Comparison of ENCODE assay signal across 8 cellular contexts in the genomic region with DNA sequence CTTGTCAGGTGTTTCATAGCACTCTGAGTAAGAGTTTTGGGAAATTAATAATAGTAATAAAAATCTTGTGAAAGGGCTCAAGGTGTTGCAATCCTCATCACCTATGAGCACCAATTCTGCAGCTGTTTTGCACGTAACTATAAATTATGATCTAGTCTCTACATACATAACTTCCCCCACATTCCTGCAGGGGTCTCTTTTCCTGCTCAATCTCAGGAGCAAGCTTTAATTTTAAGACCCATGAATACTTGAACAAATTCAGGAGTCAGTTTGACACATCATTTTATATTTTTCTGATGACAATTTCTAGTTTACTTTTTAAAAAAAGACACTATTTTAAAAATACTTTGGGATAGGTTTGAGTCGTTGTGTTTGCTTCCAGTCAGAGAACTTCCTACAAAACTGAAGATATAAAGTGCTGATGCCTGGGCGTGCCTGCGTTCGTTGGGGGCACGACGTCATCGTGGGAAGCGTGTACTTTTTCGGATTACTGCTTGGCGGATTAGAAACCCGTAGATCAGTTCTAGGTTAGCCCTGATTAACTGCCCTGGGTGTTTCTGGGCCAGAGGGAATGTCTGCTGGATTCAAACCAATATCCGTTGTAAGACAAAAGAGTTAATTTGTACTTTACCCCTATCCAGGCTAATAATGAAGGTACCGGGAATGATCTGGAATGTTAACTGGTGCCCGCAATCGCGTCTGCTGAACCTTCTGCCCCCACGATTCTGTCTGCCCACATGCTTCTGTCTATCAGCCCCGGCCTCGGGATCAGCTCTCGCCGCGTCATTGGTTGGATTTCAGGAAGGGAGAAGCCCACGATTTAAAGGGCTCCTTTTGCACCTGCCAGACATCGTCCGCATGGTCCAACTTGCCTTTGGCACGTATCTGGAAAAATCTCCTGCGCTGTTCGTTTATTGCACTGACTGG. TPM values are rescaled to one million over a fixed set of nuclear protein-coding genes. Genes with fewer than 3 reads are reported as not detected.
DNase-seq lines count a peak whose midpoint lies in the region; ATAC-seq and TF ChIP-seq lines count a peak whose summit lies in the region.

No MANE protein-coding gene starts in this region.

- no peaks in the 10 kb centered on the region for H3K9me3 Mint-ChIP-seq in HFFc6
- H3K9me3 Mint-ChIP-seq in stimulated activated naive B cell treated with anti-CD40 and anti-IgM and Interleukin-4, amounts not matched to agents 10 μg/mL and 1 μg/mL and 100 μg/mL, for 72 hours, result peaks cover 0 to 2% of the 10 kb centered on the region in 2 donors

- H3K9me3 ChIP-seq in endocrine pancreas (ENCODE audit: control insufficient read depth, low read length), result no peaks in the 10 kb centered on the region

- peak; percentile 70 for TF ChIP-seq CTCF in HFFc6 (IDR thresholded peaks at IDR 0.05)

- H3K4me3 Mint-ChIP-seq in HFFc6, result peak overlapping the region; percentile 92
- H3K4me3 Mint-ChIP-seq in stimulated activated naive B cell treated with anti-CD40 and anti-IgM and Interleukin-4, amounts not matched to agents 10 μg/mL and 1 μg/mL and 100 μg/mL, for 72 hours, result peak overlapping the region; percentile 84 to 99

- ATAC-seq in stimulated activated naive B cell treated with anti-CD40 and anti-IgM and Interleukin-4, amounts not matched to agents 10 μg/mL and 1 μg/mL and 100 μg/mL, for 72 hours (replicated peaks), result no peak
- no peak for ATAC-seq in GM21825 (IDR thresholded peaks at IDR 0.05; ENCODE audit: unreplicated experiment)

- no peaks in the 10 kb centered on the region for H3K4me1 ChIP-seq in endocrine pancreas (ENCODE audit: control insufficient read depth, insufficient read depth, low read length)

- H3K27me3 Mint-ChIP-seq in HFFc6 (ENCODE audit: insufficient read depth), result peaks cover 2% of the 10 kb centered on the region
- no peaks in the 10 kb centered on the region for H3K27me3 Mint-ChIP-seq in stimulated activated naive B cell treated with anti-CD40 and anti-IgM and Interleukin-4, amounts not matched to agents 10 μg/mL and 1 μg/mL and 100 μg/mL, for 72 hours

- no peaks in the 10 kb centered on the region for H3K27me3 ChIP-seq in endocrine pancreas (ENCODE audit: control insufficient read depth, insufficient read depth, low read length)

- H3K27ac Mint-ChIP-seq in HFFc6, result peak overlapping the region; percentile 74
- H3K27ac Mint-ChIP-seq in stimulated activated naive B cell treated with anti-CD40 and anti-IgM and Interleukin-4, amounts not matched to agents 10 μg/mL and 1 μg/mL and 100 μg/mL, for 72 hours, result peak overlapping the region; percentile 100

- DNase-seq in COR-L47 (lab: John Stamatoyannopoulos, UW) (peak; percentile 84), HFFc6 (peak; percentile 4), NCI-H446 treated with DMSO at 0.1 percent for 48 hours (lab: John Stamatoyannopoulos, UW) (peak; percentile 89), midbrain (lab: John Stamatoyannopoulos, UW) (peak; percentile 5)
- DNase-seq in activated CD4-positive, alpha-beta T cell treated with anti-CD3 and anti-CD28 coated beads for 48 hours, result peak; percentile 61
- peak; percentile 6 for DNase-seq in stimulated activated naive B cell treated with anti-CD40 and anti-IgM and Interleukin-4, amounts not matched to agents 10 μg/mL and 1 μg/mL and 100 μg/mL, for 72 hours

- peaks cover 5% of the 10 kb centered on the region; the same call in 1 of the 2 replicates for H3K36me3 Mint-ChIP-seq in HFFc6 (ENCODE audit: low read depth)
- peaks cover 4 to 8% of the 10 kb centered on the region in 2 donors for H3K36me3 Mint-ChIP-seq in stimulated activated naive B cell treated with anti-CD40 and anti-IgM and Interleukin-4, amounts not matched to agents 10 μg/mL and 1 μg/mL and 100 μg/mL, for 72 hours

- H3K4me1 Mint-ChIP-seq in HFFc6 (ENCODE audit: low read depth), result peaks cover 18% of the 10 kb centered on the region
- H3K4me1 Mint-ChIP-seq in stimulated activated naive B cell treated with anti-CD40 and anti-IgM and Interleukin-4, amounts not matched to agents 10 μg/mL and 1 μg/mL and 100 μg/mL, for 72 hours, result peaks cover 4 to 16% of the 10 kb centered on the region in 2 donors

- no peaks in the 10 kb centered on the region for H3K36me3 ChIP-seq in endocrine pancreas (ENCODE audit: control insufficient read depth, insufficient read depth, low read length)

- H3K4me3 ChIP-seq in endocrine pancreas (ENCODE audit: control insufficient read depth, insufficient read depth, low read length), result peak overlapping the region; percentile 73

- H3K9ac ChIP-seq in endocrine pancreas (ENCODE audit: control insufficient read depth, insufficient read depth, low read length), result no peak overlapping the region

RNA-seq across cellular contexts. Expression of gene E2F3, which starts 0.9 kb away (rescaled TPM):
- 10 to 100 TPM; 16.3 to 18.5 (median 17.3) TPM for total RNA-seq in HFFc6 (2021; fragmentation: NEBNext Ultra II Directional; extraction: Animal tissue kit (Norgen Biotek cat#: 25700))

Comparison
In these comparisons a context has a peak if more than half of its experiments do, and no peak if none do; other contexts are left out.
1. DNase-seq: peak in every context shown above with its lines; median percentile 89 in NCI-H446 treated with DMSO at 0.1 percent for 48 hours; 84 in COR-L47; 61 in activated CD4-positive, alpha-beta T cell treated with anti-CD3 and anti-CD28 coated beads for 48 hours; 6 in stimulated activated naive B cell treated with anti-CD40 and anti-IgM and Interleukin-4, amounts not matched to agents 10 μg/mL and 1 μg/mL and 100 μg/mL, for 72 hours; 5 in midbrain; 4 in HFFc6.